In genomic region chr18:35040988-35041751, GRCh38 we compare ENCODE assay signal across 8 cellular contexts. TPM values are rescaled to one million over a fixed set of nuclear protein-coding genes. Genes with fewer than 3 reads are reported as not detected.
DNase-seq lines count a peak whose midpoint lies in the region; ATAC-seq lines count a peak whose summit lies in the region.

MAPRE2 (plus strand) TSS chr18:35041413; CDS start chr18:35041540, 127 bp downstream.

- H3K4me1 Mint-ChIP-seq in IgD-negative memory B cell, result peaks cover 54 to 76% (median 54%) of the 10 kb centered on the region in 3 donors

- no peaks in the 10 kb centered on the region for H3K36me3 Mint-ChIP-seq in IgD-negative memory B cell

- DNase-seq in DMS 273 treated with DMSO at 0.1 percent for 48 hours (lab: John Stamatoyannopoulos, UW) (peak; percentile 92), OCI-M2 (lab: John Stamatoyannopoulos, UW; ENCODE audit: unreplicated experiment) (peak; percentile 12), activated T-cell treated with anti-CD3 and anti-CD28 coated beads for 48 hours (ENCODE audit: low read depth) (peak; percentile 98), epithelial cell of prostate (ENCODE audit: low read depth, low spot score) (peak; percentile 53), mucosa of gallbladder (ENCODE audit: low spot score) (peak; percentile 99)
- peak; percentile 98 to 99 for DNase-seq in stimulated activated CD8-positive, alpha-beta memory T cell treated with anti-CD3 and anti-CD28 coated beads, Interleukin-4, amount 100 ng/mL, for 4 hours (ENCODE audit: low read depth in 2 of 2, low spot score in 1 of 2)

- no peaks in the 10 kb centered on the region for H3K9me3 Mint-ChIP-seq in IgD-negative memory B cell

- no peaks in the 10 kb centered on the region for H3K27me3 Mint-ChIP-seq in IgD-negative memory B cell

- H3K27ac ChIP-seq in epithelial cell of prostate, result no peak within 1 kb of the TSS

- ATAC-seq in GM21529 (IDR thresholded peaks at IDR 0.05; ENCODE audit: unreplicated experiment), result peak; percentile 80

- peak within 1 kb of the TSS; percentile 90 to 98 (median 97) for H3K4me3 Mint-ChIP-seq in IgD-negative memory B cell

- H3K27ac Mint-ChIP-seq in IgD-negative memory B cell, result peak within 1 kb of the TSS; percentile 95 to 99 (median 99)

RNA-seq across cellular contexts. Expression of gene MAPRE2, which starts in this region (rescaled TPM):
- 63.3 TPM for polyA plus RNA-seq in IgD-negative memory B cell
- 75.8 TPM for total RNA-seq in mucosa of gallbladder

Comparison
In these comparisons a context has a peak if more than half of its experiments do, and no peak if none do; other contexts are left out.
1. DNase-seq: peak in every context shown above with its lines; median percentile 99 in mucosa of gallbladder; 98 in stimulated activated CD8-positive, alpha-beta memory T cell treated with anti-CD3 and anti-CD28 coated beads, Interleukin-4, amount 100 ng/mL, for 4 hours; 98 in activated T-cell treated with anti-CD3 and anti-CD28 coated beads for 48 hours; 92 in DMS 273 treated with DMSO at 0.1 percent for 48 hours; 53 in epithelial cell of prostate; 12 in OCI-M2.